1 cellular context compared by ENCODE assay signal in genomic region chr10:73495884-73496674, GRCh38.
TF ChIP-seq lines count a peak whose summit lies in the region.

Gene PPP3CB (minus strand): TSS chr10:73496024. CDS start chr10:73495889, 135 bp downstream.

TF ChIP-seq in K562, 482 proteins besides CTCF, POLR2A, EP300 and RAD21 (continued from another document and continues in another):
- TF ChIP-seq ZNF407 (IDR thresholded peaks at IDR 0.05; ENCODE audit: low read depth): no peak
- no peak for TF ChIP-seq ZNF395 (CRISPR knock-in tag; IDR thresholded peaks at IDR 0.05)
- TF ChIP-seq GATA2 (CRISPR knock-in tag; IDR thresholded peaks at IDR 0.05): no peak
- TF ChIP-seq HDGF (IDR thresholded peaks at IDR 0.05): peak; percentile 74; the same call in 1 of the 2 replicates
- TF ChIP-seq RNF2 (IDR thresholded peaks at IDR 0.05): peak; percentile 50; the same call in 1 of the 2 replicates
- no peak for TF ChIP-seq ZNF444 (CRISPR knock-in tag; IDR thresholded peaks at IDR 0.05)
- no peak for TF ChIP-seq ERF (CRISPR knock-in tag; IDR thresholded peaks at IDR 0.05)
- no peak for TF ChIP-seq HNRNPL (IDR thresholded peaks at IDR 0.05; ENCODE audit: low read depth, low read length)
- 0 out of 2 replicates have a peak, but pooled peaks have one; percentile 3 for TF ChIP-seq NR4A1 (CRISPR knock-in tag; IDR thresholded peaks at IDR 0.05)
- TF ChIP-seq NR4A1 (tag; IDR thresholded peaks at IDR 0.05): no peak
- no peak; a peak in 1 of 4 replicates for TF ChIP-seq SIN3A (IDR thresholded peaks at IDR 0.05; ENCODE audit: borderline replicate concordance in 2 of 2, control insufficient read depth in 1 of 2, low read depth in 2 of 2, low read length in 2 of 2)
- TF ChIP-seq UBTF (IDR thresholded peaks at IDR 0.05; ENCODE audit: borderline replicate concordance in 1 of 2, low read depth in 2 of 2, low read length in 2 of 2): peak; percentile 4; a peak in 1 of 4 replicates
- TF ChIP-seq TOE1 (IDR thresholded peaks at IDR 0.05; ENCODE audit: borderline replicate concordance): peak; percentile 87
- no peak for TF ChIP-seq TOE1 (CRISPR knock-in tag; IDR thresholded peaks at IDR 0.05; ENCODE audit: borderline replicate concordance, low read depth)
- TF ChIP-seq NONO (IDR thresholded peaks at IDR 0.05; ENCODE audit: low read depth in 2 of 2, low read length in 1 of 2): 0 out of 4 replicates have a peak, but pooled peaks of 1 of the 2 experiments have one; percentile 21
- no peak for TF ChIP-seq HOXB6 (CRISPR knock-in tag; IDR thresholded peaks at IDR 0.05; ENCODE audit: borderline replicate concordance)
- no peak for TF ChIP-seq ESRRA (IDR thresholded peaks at IDR 0.05; ENCODE audit: borderline replicate concordance, low read depth)
- peak in 1 of 2 experiments; percentile 92; a peak in 2 of 4 replicates for TF ChIP-seq ZNF639 (CRISPR knock-in tag; conservative IDR thresholded peaks at IDR 0.05 in 1 of 2, IDR thresholded peaks at IDR 0.05 in 1 of 2)
- TF ChIP-seq FOXO4 (CRISPR knock-in tag; IDR thresholded peaks at IDR 0.05): no peak
- no peak; the same call in 1 of the 2 replicates for TF ChIP-seq HINFP (tag; conservative IDR thresholded peaks at IDR 0.05; ENCODE audit: low read depth)
- no peak for TF ChIP-seq TFE3 (CRISPR knock-in tag; IDR thresholded peaks at IDR 0.05)
- peak; percentile 59; the same call in 1 of the 2 replicates for TF ChIP-seq JUND (IDR thresholded peaks at IDR 0.05; ENCODE audit: borderline replicate concordance, low read depth, low read length)
- peak; percentile 26; the same call in 2 of the 3 replicates for TF ChIP-seq JUND (tag; IDR thresholded peaks at IDR 0.05; ENCODE audit: borderline replicate concordance, low read depth, low read length)
- no peak for TF ChIP-seq NKRF (IDR thresholded peaks at IDR 0.05; ENCODE audit: borderline replicate concordance)
- no peak for TF ChIP-seq XRCC3 (IDR thresholded peaks at IDR 0.05)
- no peak for TF ChIP-seq ZNF398 (CRISPR knock-in tag; IDR thresholded peaks at IDR 0.05)
- TF ChIP-seq FOXJ2 (tag; IDR thresholded peaks at IDR 0.05): no peak; the same call in 1 of the 2 replicates
- no peak for TF ChIP-seq ZNF311 (CRISPR knock-in tag; IDR thresholded peaks at IDR 0.05)
- TF ChIP-seq ZNF584 (CRISPR knock-in tag; IDR thresholded peaks at IDR 0.05; ENCODE audit: low read depth): no peak
- TF ChIP-seq SP1 (CRISPR knock-in tag; IDR thresholded peaks at IDR 0.05): no peak
- peak; percentile 5; the same call in 1 of the 2 replicates for TF ChIP-seq MAFK (IDR thresholded peaks at IDR 0.05; ENCODE audit: low read length)
- no peak for TF ChIP-seq HMG20A (CRISPR knock-in tag; conservative IDR thresholded peaks at IDR 0.05)
- TF ChIP-seq KLF6 (CRISPR knock-in tag; IDR thresholded peaks at IDR 0.05; ENCODE audit: borderline replicate concordance): no peak; the same call in 1 of the 2 replicates
- no peak for TF ChIP-seq SMAD3 (CRISPR knock-in tag; conservative IDR thresholded peaks at IDR 0.05)
- TF ChIP-seq RFX5 (IDR thresholded peaks at IDR 0.05; ENCODE audit: low read depth, low read length): no peak
- no peak for TF ChIP-seq ZNF232 (CRISPR knock-in tag; IDR thresholded peaks at IDR 0.05)
- peak in 1 of 2 experiments; percentile 43; a peak in 1 of 4 replicates for TF ChIP-seq TBL1XR1 (IDR thresholded peaks at IDR 0.05; ENCODE audit: low read length in 2 of 2)
